In genomic region chr19:39692822-39693221, GRCh38 we compare ENCODE assay signal across 34 cellular contexts. TPM values are rescaled to one million over a fixed set of nuclear protein-coding genes. Genes with fewer than 3 reads are reported as not detected.
"Had no signal": no experiment of that assay in that cellular context is flagged by ENCODE, and none has a peak within 500 bp of the region (broad histone marks: within the 10 kb centered on the region; RNA-seq: fewer than 3 reads in every experiment).

No MANE protein-coding gene starts in this region.

- H3K4me1 Mint-ChIP-seq: natural killer cell had no signal

- FAIRE-seq: kidney, urothelium cell line had no signal

- H3K9me3 Mint-ChIP-seq: endodermal cell; natural killer cell; stimulated activated naive CD8-positive, alpha-beta T cell treated with anti-CD3 and anti-CD28 coated beads, Interleukin-15, Interleukin-2, amounts not matched to agents 100 ng/mL and 50 ng/mL, for 24 hours had no signal

- H3K36me3 Mint-ChIP-seq: memory B cell; natural killer cell; stimulated activated naive B cell treated with anti-CD40 and anti-IgM and Interleukin-4, amounts not matched to agents 10 μg/mL and 1 μg/mL and 100 μg/mL, for 72 hours had no signal

- H3K4me3 Mint-ChIP-seq: dendritic cell treated with granulocyte-macrophage colony-stimulating factor and Interleukin-4, amounts not matched to agents 40 ng/mL and 50 ng/mL, for 4 days; endodermal cell; memory B cell; natural killer cell; stimulated activated naive B cell treated with anti-CD40 and anti-IgM and Interleukin-4, amounts not matched to agents 10 μg/mL and 1 μg/mL and 100 μg/mL, for 72 hours; stimulated activated naive CD8-positive, alpha-beta T cell treated with anti-CD3 and anti-CD28 coated beads, Interleukin-15, Interleukin-2, amounts not matched to agents 100 ng/mL and 50 ng/mL, for 24 hours had no signal

- H3K27ac Mint-ChIP-seq: dendritic cell treated with granulocyte-macrophage colony-stimulating factor and Interleukin-4, amounts not matched to agents 40 ng/mL and 50 ng/mL, for 4 days; endodermal cell; memory B cell; natural killer cell; stimulated activated naive B cell treated with anti-CD40 and anti-IgM and Interleukin-4, amounts not matched to agents 10 μg/mL and 1 μg/mL and 100 μg/mL, for 72 hours; stimulated activated naive CD8-positive, alpha-beta T cell treated with anti-CD3 and anti-CD28 coated beads, Interleukin-15, Interleukin-2, amounts not matched to agents 100 ng/mL and 50 ng/mL, for 24 hours had no signal

- H3K27me3 ChIP-seq: ovary, sigmoid colon, tibial nerve, upper lobe of left lung had no signal

- ATAC-seq: foreskin keratinocyte; gastroesophageal sphincter; heart left ventricle; left lobe of liver; natural killer cell; psoas muscle; right cardiac atrium; stimulated activated naive B cell treated with anti-CD40 and anti-IgM and Interleukin-4, amounts not matched to agents 10 μg/mL and 1 μg/mL and 100 μg/mL, for 72 hours had no signal

- H3K4me3 ChIP-seq: gastroesophageal sphincter, heart left ventricle, hepatocyte, lung, ovary, psoas muscle, sigmoid colon, thoracic aorta, tibial nerve, upper lobe of left lung had no signal

- H3K4me1 ChIP-seq: foreskin keratinocyte, gastroesophageal sphincter, heart left ventricle, psoas muscle, sigmoid colon, tibial nerve, upper lobe of left lung had no signal

- H3K36me3 ChIP-seq: gastroesophageal sphincter, heart left ventricle, ovary, sigmoid colon, thoracic aorta, tibial nerve, upper lobe of left lung had no signal

- DNase-seq: effector CD8-positive, alpha-beta T cell; endodermal cell; heart left ventricle; kidney; natural killer cell; occipital lobe; ovary; posterior cingulate gyrus; psoas muscle; right cardiac atrium; sigmoid colon; stimulated activated CD4-positive, alpha-beta T cell treated with anti-CD3 and anti-CD28 coated beads, Interleukin-2, amount 100 ng/mL, for 24 hours; stimulated activated CD4-positive, alpha-beta T cell treated with anti-CD3 and anti-CD28 coated beads, Interleukin-4, amount 100 ng/mL, for 4 hours; stimulated activated naive B cell treated with anti-CD40 and anti-IgM and Interleukin-4, amounts not matched to agents 10 μg/mL and 1 μg/mL and 100 μg/mL, for 72 hours; upper lobe of left lung had no signal

- H3K4me2 ChIP-seq: hepatocyte had no signal

- H3K27ac ChIP-seq: epithelial cell of prostate, foreskin keratinocyte, gastroesophageal sphincter, heart left ventricle, hepatocyte, ovary, psoas muscle, sigmoid colon, thoracic aorta, tibial nerve, upper lobe of left lung had no signal

- H3K9me3 ChIP-seq: ovary, psoas muscle, thoracic aorta had no signal

RNA-seq across cellular contexts. Expression of gene LGALS14, which starts 11.5 kb away (rescaled TPM):
- total RNA-seq: endodermal cell, esophagus mucosa, fibroblast of lung, foreskin keratinocyte, gastroesophageal sphincter, heart left ventricle, kidney, left lobe of liver, liver, lung, natural killer cell, occipital lobe, ovary, psoas muscle, renal cortical epithelial cell, right cardiac atrium, sigmoid colon, skeletal muscle tissue, thoracic aorta, tibial nerve, upper lobe of left lung had no signal
- polyA plus RNA-seq: fibroblast of lung, foreskin keratinocyte, heart left ventricle, liver, lung, ovary, psoas muscle, right cardiac atrium, sigmoid colon had no signal

RNA-seq across cellular contexts. Expression of gene LGALS16, which starts 37.1 kb away (rescaled TPM):
- total RNA-seq: endodermal cell, esophagus mucosa, fibroblast of lung, foreskin keratinocyte, gastroesophageal sphincter, heart left ventricle, hepatocyte, kidney, left lobe of liver, liver, lung, mononuclear cell, natural killer cell, occipital lobe, ovary, psoas muscle, renal cortical epithelial cell, right cardiac atrium, sigmoid colon, skeletal muscle tissue, thoracic aorta, tibial nerve, upper lobe of left lung had no signal
- polyA plus RNA-seq: fibroblast of lung, foreskin keratinocyte, heart left ventricle, hepatocyte, liver, lung, neural cell, ovary, psoas muscle, right cardiac atrium, sigmoid colon had no signal

RNA-seq across cellular contexts. Expression of gene CLC, which starts 45.0 kb away (rescaled TPM):
- total RNA-seq: endodermal cell, esophagus mucosa, fibroblast of lung, foreskin keratinocyte, gastroesophageal sphincter, hepatocyte, kidney, left lobe of liver, occipital lobe, ovary, renal cortical epithelial cell, right cardiac atrium, sigmoid colon, thoracic aorta, tibial nerve, upper lobe of left lung had no signal
- polyA plus RNA-seq: fibroblast of lung, foreskin keratinocyte, hepatocyte, ovary, psoas muscle, right cardiac atrium had no signal
